ENCODE assay signal across 11 cellular contexts in genomic region chr5:175443514-175444059, GRCh38. TPM values are rescaled to one million over a fixed set of nuclear protein-coding genes. Genes with fewer than 3 reads are reported as not detected.
DNase-seq lines count a peak whose midpoint lies in the region; ATAC-seq and TF ChIP-seq lines count a peak whose summit lies in the region.
"Had no signal": no experiment of that assay in that cellular context is flagged by ENCODE, and none has a peak within 500 bp of the region (broad histone marks: within the 10 kb centered on the region; RNA-seq: fewer than 3 reads in every experiment).

No MANE protein-coding gene starts in this region.

- no peaks in the 10 kb centered on the region for H3K36me3 Mint-ChIP-seq in HFFc6 (ENCODE audit: low read depth)

- no peak for DNase-seq in breast epithelium (ENCODE audit: low spot score in 2 of 2)
- no peak for DNase-seq in mammary epithelial cell
- no peak for DNase-seq in caudate nucleus (lab: John Stamatoyannopoulos, UW)
- no peak for DNase-seq in lower lobe of right lung
- DNase-seq in upper lobe of right lung, result no peak
- no peak for DNase-seq in HFFc6
- DNase-seq in NOMO-1 (lab: John Stamatoyannopoulos, UW; ENCODE audit: unreplicated experiment in 2 of 2), result no peak
- no peak for DNase-seq in NCI-H510A (lab: John Stamatoyannopoulos, UW)
- DNase-seq: NCI-H774, right cardiac atrium had no signal

- WGBS in mammary epithelial cell (ENCODE audit: low coverage, missing lambda C conversion rate), result 34% methylated on average over 17 of the region's 29 CpGs

- no peaks in the 10 kb centered on the region for H3K9me3 ChIP-seq in breast epithelium
- no peaks in the 10 kb centered on the region for H3K9me3 ChIP-seq in mammary epithelial cell (replicated peaks; ENCODE audit: insufficient read depth, low read length)
- no peaks in the 10 kb centered on the region for H3K9me3 ChIP-seq in lower lobe of right lung
- H3K9me3 ChIP-seq in upper lobe of right lung, result no peaks in the 10 kb centered on the region

- TF ChIP-seq CTCF in breast epithelium (IDR thresholded peaks at IDR 0.05) (no peak), mammary epithelial cell (conservative IDR thresholded peaks at IDR 0.05 in 1 of 2, IDR thresholded peaks at IDR 0.05 in 1 of 2; ENCODE audit: extremely low read depth in 1 of 2, insufficient read depth in 1 of 2, low read depth in 1 of 2, low read length in 2 of 2) (no peak), lower lobe of right lung (IDR thresholded peaks at IDR 0.05) (no peak), upper lobe of right lung (IDR thresholded peaks at IDR 0.05) (no peak), HFFc6 (IDR thresholded peaks at IDR 0.05) (no peak)

- no peak overlapping the region for H3K9ac ChIP-seq in mammary epithelial cell (ENCODE audit: insufficient read depth, low read length)

- CTCF ChIA-PET in mammary epithelial cell (lab: Charles Lee; ENCODE audit: low non-redundant PET), result interaction anchor here (0.6 kb wide), 1 partner anchor 66 kb away, joined by 4 read pairs; no protein-coding TSS in a partner anchor

- H3K27ac Mint-ChIP-seq in HFFc6, result no peak overlapping the region

- TF ChIP-seq POLR2A in breast epithelium (IDR thresholded peaks at IDR 0.05), result no peak

- H3K4me3 ChIP-seq in breast epithelium, result peak overlapping the region in 2 of 3 donors; percentile 34 to 57
- H3K4me3 ChIP-seq in mammary epithelial cell (replicated peaks in 1 of 3; ENCODE audit: insufficient read depth in 1 of 3, low read depth in 2 of 3, low read length in 3 of 3), result no peak overlapping the region
- peak overlapping the region; percentile 51 for H3K4me3 ChIP-seq in lower lobe of right lung
- H3K4me3 ChIP-seq in upper lobe of right lung, result peak overlapping the region; percentile 45

- H2AFZ ChIP-seq in mammary epithelial cell (ENCODE audit: low read depth, low read length), result no peak overlapping the region

- H3K27me3 ChIP-seq in breast epithelium, result peaks cover 0 to 56% of the 10 kb centered on the region in 2 donors
- peaks cover 15% of the 10 kb centered on the region for H3K27me3 ChIP-seq in mammary epithelial cell (ENCODE audit: insufficient read depth, low read length)
- peaks cover 43% of the 10 kb centered on the region for H3K27me3 ChIP-seq in lower lobe of right lung (ENCODE audit: low read depth)
- peaks cover 46% of the 10 kb centered on the region for H3K27me3 ChIP-seq in upper lobe of right lung

- no peaks in the 10 kb centered on the region for H3K79me2 ChIP-seq in mammary epithelial cell (ENCODE audit: insufficient read depth, low read length)

- no peak overlapping the region for H3K27ac ChIP-seq in breast epithelium
- H3K27ac ChIP-seq in mammary epithelial cell (ENCODE audit: insufficient read depth, low read depth, low read length), result no peak overlapping the region
- H3K27ac ChIP-seq in caudate nucleus (ENCODE audit: low read depth, low read length), result peak overlapping the region; percentile 80
- H3K27ac ChIP-seq in lower lobe of right lung, result peak overlapping the region; percentile 50
- H3K27ac ChIP-seq in upper lobe of right lung, result peak overlapping the region; percentile 11

- peaks cover 16% of the 10 kb centered on the region; the same call in 1 of the 2 replicates for H3K27me3 Mint-ChIP-seq in HFFc6 (ENCODE audit: insufficient read depth)

- H3K4me2 ChIP-seq in mammary epithelial cell (ENCODE audit: insufficient read depth, low read depth, low read length), result no peak overlapping the region

- H3K36me3 ChIP-seq in breast epithelium (no peaks in the 10 kb centered on the region), mammary epithelial cell (ENCODE audit: insufficient read depth, low read length) (no peaks in the 10 kb centered on the region), lower lobe of right lung (no peaks in the 10 kb centered on the region), upper lobe of right lung (no peaks in the 10 kb centered on the region)

- H3K4me1 ChIP-seq in breast epithelium (peaks cover 0 to 8% of the 10 kb centered on the region in 2 donors), mammary epithelial cell (ENCODE audit: insufficient read depth, low read length) (peaks cover 8% of the 10 kb centered on the region), lower lobe of right lung (peaks cover 13% of the 10 kb centered on the region), upper lobe of right lung (peaks cover 5% of the 10 kb centered on the region)

- ATAC-seq in lower lobe of right lung, result no peak
- no peak for ATAC-seq in upper lobe of right lung

- BruUV-seq in mammary epithelial cell (replicated peaks; lab: Mats Ljungman, UMichigan), result no TSS peak

- no peaks in the 10 kb centered on the region for H4K20me1 ChIP-seq in mammary epithelial cell (ENCODE audit: insufficient read depth, low read length)

- dilution Hi-C loops in mammary epithelial cell (cut with HindIII; ENCODE audit: low sequenced_read_pairs), result no loop called here

- intact Hi-C loops in breast epithelium (cut with DNase I; ENCODE audit: low total_unique reads) (no loop called here), mammary epithelial cell (cut with micrococcal nuclease) (loop anchor here (1.0 kb wide), 1 partner anchor 492 kb away; no protein-coding TSS in a partner anchor), lower lobe of right lung (cut with DNase I) (no loop called here), upper lobe of right lung (cut with DNase I) (loop anchor here (10.0 kb wide), 1 partner anchor 499 kb away; no protein-coding TSS in a partner anchor)

- H3K9me3 Mint-ChIP-seq in HFFc6, result no peaks in the 10 kb centered on the region

- H3K4me1 Mint-ChIP-seq in HFFc6 (ENCODE audit: low read depth), result peaks cover 4% of the 10 kb centered on the region; the same call in 1 of the 2 replicates

- in situ Hi-C loops in mammary epithelial cell (cut with MboI; ENCODE audit: low sequenced_read_pairs in 2 of 2), result loop anchor here in 1 of 2 donors (25.0 kb wide), 1 partner anchor 481 kb away; no protein-coding TSS in a partner anchor

- no peak overlapping the region for H3K4me3 Mint-ChIP-seq in HFFc6

RNA-seq across cellular contexts. Expression of gene DRD1, which starts 0.4 kb away (rescaled TPM):
- total RNA-seq in breast epithelium (under 1 TPM in 2 of 3 donors, not detected in 1; under 0.01 to 0.33 TPM), mammary epithelial cell (not detected), lower lobe of right lung (0.62 TPM), upper lobe of right lung (0.58 TPM)
- polyA plus RNA-seq in mammary epithelial cell, result not detected
- polyA minus RNA-seq in mammary epithelial cell, result not detected
- not detected for total RNA-seq in HFFc6 (2021; fragmentation: NEBNext Ultra II Directional; extraction: Animal tissue kit (Norgen Biotek cat#: 25700))
- total RNA-seq: right cardiac atrium had no signal
- polyA plus RNA-seq: BJ, right cardiac atrium had no signal

RNA-seq across cellular contexts. Expression of gene SFXN1, which starts 34.8 kb away (rescaled TPM):
- total RNA-seq in breast epithelium, result 10 to 100 TPM; 16.6 to 30.5 (median 20.9) TPM
- total RNA-seq in mammary epithelial cell, result 10 to 100 TPM; 75.8 to 79.4 TPM
- 155 TPM for polyA plus RNA-seq in mammary epithelial cell
- polyA minus RNA-seq in mammary epithelial cell, result 260 TPM
- total RNA-seq in lower lobe of right lung, result 15.7 TPM
- total RNA-seq in upper lobe of right lung, result 19.9 TPM
- total RNA-seq in HFFc6 (2021; fragmentation: NEBNext Ultra II Directional; extraction: Animal tissue kit (Norgen Biotek cat#: 25700)), result 10 to 100 TPM; 60.8 to 83.0 (median 74.6) TPM

Comparison
In these comparisons a context has a peak if more than half of its experiments do, and no peak if none do; other contexts are left out.
1. H3K4me3 ChIP-seq: peak in breast epithelium (2 of 3), lower lobe of right lung (single experiment) and upper lobe of right lung (single experiment); none in mammary epithelial cell (0 of 3).
2. intact Hi-C loops: an anchor here in mammary epithelial cell (1.0 kb wide) and upper lobe of right lung (10.0 kb wide); none called in breast epithelium and lower lobe of right lung.
3. H3K27ac ChIP-seq: peak in caudate nucleus (single experiment), lower lobe of right lung (single experiment) and upper lobe of right lung (single experiment); none in breast epithelium (0 of 2) and mammary epithelial cell (single experiment).